ENCODE assay signal across 13 cellular contexts in the genomic region with DNA sequence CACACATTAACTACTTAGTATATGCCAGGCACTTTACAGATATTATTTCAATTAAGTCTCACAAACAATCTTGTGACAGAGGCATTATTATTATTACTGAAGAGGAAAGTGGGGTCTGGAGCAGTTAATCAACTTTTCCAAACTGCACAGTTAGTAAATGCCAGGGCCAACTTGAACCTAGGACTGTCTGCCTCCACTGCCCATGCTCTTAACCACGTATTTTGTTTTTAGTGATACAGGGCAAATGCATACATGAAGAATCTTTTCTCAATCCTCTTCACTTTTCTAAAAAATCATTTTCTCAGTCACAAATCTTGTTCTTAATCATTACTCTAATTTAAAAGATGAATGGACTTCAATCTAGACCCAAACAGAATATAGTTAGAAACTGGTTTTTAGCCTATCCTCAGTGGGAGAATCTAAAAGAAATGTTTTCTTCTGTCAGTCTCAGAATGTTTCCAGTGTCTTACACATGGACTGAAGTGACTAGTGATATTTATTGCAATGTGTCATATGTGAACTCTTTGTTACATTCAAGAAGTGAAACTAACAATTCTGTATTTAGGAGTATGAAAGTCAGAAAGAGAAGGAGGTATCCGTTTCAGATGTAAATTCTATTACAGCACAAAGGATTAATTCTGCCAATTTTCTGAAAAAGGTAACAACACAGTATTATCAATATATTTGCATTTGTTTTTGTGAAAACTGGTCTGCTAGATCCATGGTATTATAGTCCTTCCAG. TPM values are rescaled to one million over a fixed set of nuclear protein-coding genes. Genes with fewer than 3 reads are reported as not detected.
DNase-seq lines count a peak whose midpoint lies in the region; ATAC-seq and TF ChIP-seq lines count a peak whose summit lies in the region.
"Had no signal": no experiment of that assay in that cellular context is flagged by ENCODE, and none has a peak within 500 bp of the region (broad histone marks: within the 10 kb centered on the region; RNA-seq: fewer than 3 reads in every experiment).

No MANE protein-coding gene starts in this region.

- H4K20me1 ChIP-seq in GM23248 (ENCODE audit: insufficient read depth), result no peaks in the 10 kb centered on the region

- DNase-seq in GM12864 (ENCODE audit: low read depth) (peak; percentile 39), GM19240 (ENCODE audit: insufficient read length, low spot score) (peak; percentile 34), GM23248 (no peak), NCI-H1105 treated with DMSO at 0.1 percent for 48 hours (lab: John Stamatoyannopoulos, UW) (no peak), DMS53 treated with DMSO at 0.1 percent for 48 hours (lab: John Stamatoyannopoulos, UW; ENCODE audit: unreplicated experiment) (no peak), iPS-NIHi7 (ENCODE audit: extremely low spot score) (no peak)
- DNase-seq: activated CD8-positive, alpha-beta memory T cell treated with anti-CD3 and anti-CD28 coated beads, Interleukin-2, amount 50 U/mL, for 48 hours; adrenal gland; immature natural killer cell; NCI-H2171 had no signal

- no peak overlapping the region for H3K27ac ChIP-seq in GM23248
- H3K27ac ChIP-seq: adrenal gland had no signal

- no peaks in the 10 kb centered on the region for H3K4me1 ChIP-seq in GM23248 (ENCODE audit: insufficient read depth)
- H3K4me1 ChIP-seq: adrenal gland had no signal

- TF ChIP-seq CTCF in GM12864 (IDR thresholded peaks at IDR 0.05; ENCODE audit: low read depth, low read length, missing control alignments), result no peak

- no peak overlapping the region for H3K9ac ChIP-seq in GM23248

- H3K36me3 ChIP-seq in GM23248 (ENCODE audit: low read depth), result no peaks in the 10 kb centered on the region
- H3K36me3 ChIP-seq: adrenal gland had no signal

- H3K9me3 ChIP-seq in GM23248 (ENCODE audit: low read depth), result no peaks in the 10 kb centered on the region
- H3K9me3 ChIP-seq: adrenal gland had no signal

- in situ Hi-C loops in GM23248 (cut with MboI), result no loop called here

- H3F3A ChIP-seq in GM23248 (ENCODE audit: insufficient read depth), result no peaks in the 10 kb centered on the region

- no peaks in the 10 kb centered on the region for H3K27me3 ChIP-seq in GM23248 (replicated peaks; ENCODE audit: insufficient read depth)
- H3K27me3 ChIP-seq: adrenal gland had no signal

- H2AFZ ChIP-seq in GM23248, result no peak overlapping the region

- ATAC-seq in HG02623 (IDR thresholded peaks at IDR 0.05; ENCODE audit: unreplicated experiment) (peak; percentile 95), HG03469 (IDR thresholded peaks at IDR 0.05; ENCODE audit: unreplicated experiment) (peak; percentile 93)
- ATAC-seq: K562 had no signal

- H3K4me2 ChIP-seq in GM23248 (ENCODE audit: unreplicated experiment), result no peak overlapping the region

- H3K4me3 ChIP-seq in GM12864 (ENCODE audit: low read depth, low read length) (no peak overlapping the region; the same call in 1 of the 2 replicates), GM23248 (no peak overlapping the region)
- H3K4me3 ChIP-seq: adrenal gland, K562 had no signal

- no peaks in the 10 kb centered on the region for H3K79me2 ChIP-seq in GM23248 (ENCODE audit: insufficient read depth)

- H3K9me2 ChIP-seq in GM23248 (ENCODE audit: insufficient read depth), result no peaks in the 10 kb centered on the region

- 6 to 13% methylated on average over 2 of the region's 2 CpGs for WGBS in GM23248 (ENCODE audit: low coverage in 1 of 2, low lambda C conversion rate in 2 of 2, missing lambda C conversion rate in 2 of 2), 2 experiments

RNA-seq across cellular contexts. Expression of gene CCNJ, which starts 55.5 kb away (rescaled TPM):
- total RNA-seq in GM23248 (2014; rRNA removed; shearing (Covaris generic)), result 1.3 and 2.7 TPM in 2 replicates
- polyA plus RNA-seq in GM23248 (2016; fragmentation: Nextera tagmentation; extraction: Ambion mirVana), result 2.9 and 3.7 TPM in 2 replicates

Comparison
In these comparisons a context has a peak if more than half of its experiments do, and no peak if none do; other contexts are left out.
1. DNase-seq: peak in GM12864 (single experiment) and GM19240 (single experiment); none in GM23248 (single experiment), NCI-H1105 treated with DMSO at 0.1 percent for 48 hours (single experiment), DMS53 treated with DMSO at 0.1 percent for 48 hours (single experiment) and iPS-NIHi7 (single experiment).